In the genomic region with DNA sequence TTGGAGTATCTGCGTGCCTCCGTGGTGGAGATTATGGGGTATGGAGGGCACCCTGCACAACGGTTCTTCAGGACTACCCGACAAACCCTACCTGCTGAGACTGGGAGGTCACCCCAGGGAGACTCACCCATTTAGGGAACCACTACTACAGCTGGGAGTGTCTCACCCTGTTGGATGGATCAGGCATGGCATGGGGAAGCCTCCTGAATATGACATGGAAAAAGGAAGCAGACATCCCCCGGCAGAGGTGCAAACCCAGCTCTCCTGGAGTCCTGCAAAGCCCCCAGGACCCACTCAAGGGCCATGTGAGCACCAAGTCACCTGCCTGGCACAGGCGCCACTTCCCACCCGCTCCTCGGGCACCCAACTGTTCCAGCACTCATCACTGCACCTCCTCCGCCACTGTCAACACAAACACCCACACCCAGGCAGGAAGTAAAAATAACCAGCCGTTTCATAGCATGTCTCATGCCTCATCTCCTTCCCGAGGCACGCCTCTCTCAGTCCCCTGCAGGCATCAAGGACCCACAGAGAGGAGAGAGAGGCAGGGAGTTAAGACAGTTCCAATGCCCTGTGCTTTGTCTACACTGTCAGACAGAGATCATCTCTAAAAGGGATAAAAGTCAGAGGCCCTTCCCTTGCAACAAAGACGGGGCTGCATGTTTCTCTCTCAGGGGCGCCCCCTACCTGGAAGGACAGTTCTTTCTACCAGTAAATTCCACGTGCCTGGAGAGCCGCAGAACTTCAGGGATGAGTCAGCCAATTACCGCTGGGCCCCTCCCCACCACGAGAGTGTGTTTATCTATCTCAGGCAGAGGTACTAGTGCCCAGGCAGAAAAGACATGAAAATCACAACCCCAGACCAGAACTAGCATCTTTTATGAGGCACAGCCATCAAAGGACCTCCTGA, we compare ENCODE assay signal across 9 cellular contexts.
DNase-seq lines count a peak whose midpoint lies in the region; ATAC-seq and TF ChIP-seq lines count a peak whose summit lies in the region.
"Had no signal": no experiment of that assay in that cellular context is flagged by ENCODE, and none has a peak within 500 bp of the region (broad histone marks: within the 10 kb centered on the region; RNA-seq: fewer than 3 reads in every experiment).

No MANE protein-coding gene starts in this region.

- H3K9me3 ChIP-seq in NT2/D1 (ENCODE audit: insufficient read depth, low read length) = no peaks in the 10 kb centered on the region
- H3K9me3 ChIP-seq in heart right ventricle = no peaks in the 10 kb centered on the region
- H3K9me3 ChIP-seq: breast epithelium had no signal

- peak overlapping the region; percentile 57 for H3K9ac ChIP-seq in NT2/D1 (ENCODE audit: insufficient read length, low read depth)

- intact Hi-C loops in heart right ventricle (cut with DNase I) = no loop called here

- H3K4me1 ChIP-seq in NT2/D1 (ENCODE audit: insufficient read depth, insufficient read length) (peaks cover 25% of the 10 kb centered on the region), heart right ventricle (no peaks in the 10 kb centered on the region)
- H3K4me1 ChIP-seq: breast epithelium had no signal

- no peaks in the 10 kb centered on the region for H3K27me3 ChIP-seq in NT2/D1 (ENCODE audit: insufficient read depth, insufficient read length)
- peaks cover 0 to 15% (median 0%) of the 10 kb centered on the region in 7 donors for H3K27me3 ChIP-seq in heart right ventricle
- H3K27me3 ChIP-seq: breast epithelium had no signal

- peak; percentile 48 for ATAC-seq in GM18505 (IDR thresholded peaks at IDR 0.05; ENCODE audit: unreplicated experiment)
- peak; percentile 53 for ATAC-seq in HG02870 (IDR thresholded peaks at IDR 0.05; ENCODE audit: unreplicated experiment)
- ATAC-seq in heart right ventricle = no peak

- no peak overlapping the region for H3K4me3 ChIP-seq in NT2/D1 (ENCODE audit: insufficient read length, low read depth)
- H3K4me3 ChIP-seq in heart right ventricle = no peak overlapping the region
- H3K4me3 ChIP-seq: breast epithelium had no signal

- 57 to 60% methylated on average over 18 of the region's 18 CpGs for WGBS in heart right ventricle, 2 donors

- TF ChIP-seq CTCF in heart right ventricle (IDR thresholded peaks at IDR 0.05) = no peak

- TF ChIP-seq POLR2A in GM18505 (IDR thresholded peaks at IDR 0.05; ENCODE audit: borderline replicate concordance, extremely low read depth, insufficient read depth, insufficient read length) = no peak

- no peak overlapping the region for H3K27ac ChIP-seq in heart right ventricle
- H3K27ac ChIP-seq: breast epithelium had no signal

- H3K36me3 ChIP-seq in NT2/D1 (ENCODE audit: insufficient read depth, insufficient read length, low read length) (no peaks in the 10 kb centered on the region), heart right ventricle (no peaks in the 10 kb centered on the region)
- H3K36me3 ChIP-seq: breast epithelium had no signal

- DNase-seq in NT2/D1 (ENCODE audit: low read depth, low spot score) (peak; percentile 71), activated T-cell treated with anti-CD3 and anti-CD28 coated beads for 1 hour (ENCODE audit: low read depth) (peak; percentile 73), germinal center (ENCODE audit: low spot score) (peak; percentile 65), NCI-H2081 treated with DMSO at 0.1 percent for 48 hours (lab: John Stamatoyannopoulos, UW) (no peak), heart right ventricle (no peak)
- peak; percentile 36 for DNase-seq in stimulated activated CD8-positive, alpha-beta memory T cell treated with anti-CD3 and anti-CD28 coated beads, Interleukin-15, amount 100 ng/mL, for 24 hours (ENCODE audit: low read depth)

Comparison
In these comparisons a context has a peak if more than half of its experiments do, and no peak if none do; other contexts are left out.
1. ATAC-seq: peak in GM18505 (single experiment) and HG02870 (single experiment); none in heart right ventricle (0 of 8).
2. DNase-seq: peak in NT2/D1 (single experiment), activated T-cell treated with anti-CD3 and anti-CD28 coated beads for 1 hour (single experiment), germinal center (single experiment) and stimulated activated CD8-positive, alpha-beta memory T cell treated with anti-CD3 and anti-CD28 coated beads, Interleukin-15, amount 100 ng/mL, for 24 hours (single experiment); none in NCI-H2081 treated with DMSO at 0.1 percent for 48 hours (single experiment) and heart right ventricle (0 of 2).